Comparison of ENCODE assay signal across 12 cellular contexts in the genomic region with DNA sequence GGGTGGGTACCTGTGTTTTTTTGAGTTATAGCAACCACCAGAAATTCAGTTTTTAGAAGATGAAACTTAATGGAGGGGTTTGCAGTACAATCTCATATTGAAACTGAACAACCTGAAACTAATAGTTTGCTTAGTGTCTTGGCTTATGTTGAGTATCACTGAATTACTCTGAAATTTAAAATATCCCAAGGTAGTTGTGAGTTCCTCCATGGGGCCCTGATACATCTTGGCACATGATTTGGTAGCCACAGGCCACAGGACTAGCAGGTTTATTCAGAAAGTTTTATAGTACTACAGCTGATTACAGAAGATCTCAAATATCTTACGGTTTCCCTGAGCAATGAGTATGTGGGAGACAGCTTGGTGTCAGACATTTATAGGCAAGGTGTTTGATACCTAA. TPM values are rescaled to one million over a fixed set of nuclear protein-coding genes. Genes with fewer than 3 reads are reported as not detected.
A peak's percentile ranks its signal among the peaks of the same experiment; 100 is the strongest.
DNase-seq lines count a peak whose midpoint lies in the region; ATAC-seq and FAIRE-seq lines count a peak whose summit lies in the region.
"Had no signal": no experiment of that assay in that cellular context is flagged by ENCODE, and none has a peak within 500 bp of the region (broad histone marks: within the 10 kb centered on the region; RNA-seq: fewer than 3 reads in every experiment).

No MANE protein-coding gene starts in this region.

- H3K27me3 ChIP-seq in CD4-positive, alpha-beta memory T cell (ENCODE audit: insufficient read depth, low read length): no peaks in the 10 kb centered on the region
- H3K27me3 ChIP-seq: heart left ventricle, tibial nerve had no signal

- no peak for FAIRE-seq in GM19239 (lab: Jason Lieb, UNC)

- intact Hi-C loops in CD4-positive, alpha-beta memory T cell (cut with micrococcal nuclease): no loop called here

- no peaks in the 10 kb centered on the region for H3K9me3 Mint-ChIP-seq in CD4-positive, alpha-beta memory T cell

- H3K4me3 ChIP-seq in CD4-positive, alpha-beta memory T cell (ENCODE audit: low read length in 2 of 2): no peak overlapping the region
- H3K4me3 ChIP-seq: heart left ventricle, tibial nerve had no signal

- H3K4me1 ChIP-seq in CD4-positive, alpha-beta memory T cell (ENCODE audit: insufficient read depth, low read length): peaks cover 93% of the 10 kb centered on the region

- H3K36me3 Mint-ChIP-seq in CD4-positive, alpha-beta memory T cell: peaks cover 13 to 31% of the 10 kb centered on the region in 2 donors

- no peaks in the 10 kb centered on the region for H3K9me3 ChIP-seq in CD4-positive, alpha-beta memory T cell (ENCODE audit: control insufficient read depth in 1 of 2, low read length in 2 of 2)
- H3K9me3 ChIP-seq: heart left ventricle, tibial nerve had no signal

- H3K27me3 Mint-ChIP-seq in CD4-positive, alpha-beta memory T cell: no peaks in the 10 kb centered on the region

- no peaks in the 10 kb centered on the region for H3K36me3 ChIP-seq in CD4-positive, alpha-beta memory T cell (ENCODE audit: insufficient read depth, low read length)

- H3K4me3 Mint-ChIP-seq in CD4-positive, alpha-beta memory T cell: peak overlapping the region in 4 of 8 donors; percentile 2 to 44 (median 30)

- H3K27ac Mint-ChIP-seq in CD4-positive, alpha-beta memory T cell: peak overlapping the region in 5 of 7 donors; percentile 51 to 77 (median 53)

- H3K4me1 Mint-ChIP-seq in CD4-positive, alpha-beta memory T cell: peaks cover 40 to 86% (median 62%) of the 10 kb centered on the region in 4 donors

- ATAC-seq in GM19468 (IDR thresholded peaks at IDR 0.05; ENCODE audit: extremely low read depth, unreplicated experiment) (peak; percentile 46), HG03432 (IDR thresholded peaks at IDR 0.05; ENCODE audit: unreplicated experiment) (peak; percentile 76)
- ATAC-seq: heart left ventricle had no signal

- CTCF ChIA-PET in CD4-positive, alpha-beta memory T cell (lab: Charles Lee; ENCODE audit: partially characterized antibody): interaction anchor here (1.2 kb wide), 1 partner anchor 41 kb away, joined by 3 read pairs; no protein-coding TSS in a partner anchor

- POLR2A ChIA-PET in CD4-positive, alpha-beta memory T cell (lab: Charles Lee; ENCODE audit: partially characterized antibody): interaction anchor here (0.5 to 4.4 kb wide), 9 partner anchors 8 to 419 kb away, joined by 3 to 29 read pairs (median 4); partner anchors contain the start of genes ANKRD52, BAZ2A, NACA and PTGES3

- DNase-seq in CD4-positive, alpha-beta memory T cell: no peak
- peak; percentile 10 for DNase-seq in ecto neural progenitor cell (ENCODE audit: low spot score)
- DNase-seq in NCI-H82 (lab: John Stamatoyannopoulos, UW): no peak
- DNase-seq in GM19239 (ENCODE audit: insufficient read length, low spot score): no peak
- no peak for DNase-seq in NCI-H524 (lab: John Stamatoyannopoulos, UW)
- no peak for DNase-seq in NCI-H1105 (lab: John Stamatoyannopoulos, UW)
- DNase-seq: heart left ventricle, NCI-H1694, SHP77 had no signal

- H3K27ac ChIP-seq in CD4-positive, alpha-beta memory T cell (ENCODE audit: low read depth, low read length): no peak overlapping the region
- H3K27ac ChIP-seq: heart left ventricle, tibial nerve had no signal

RNA-seq across cellular contexts. Expression of gene PTGES3, which starts 10.4 kb away (rescaled TPM):
- total RNA-seq in CD4-positive, alpha-beta memory T cell: 100 to 1,000 TPM; 191 to 195 TPM
- polyA plus RNA-seq in CD4-positive, alpha-beta memory T cell: 100 to 1,000 TPM; 261 to 353 TPM

RNA-seq across cellular contexts. Expression of gene ATP5F1B, which starts 31.9 kb away (rescaled TPM):
- 100 to 1,000 TPM; 243 to 256 TPM for total RNA-seq in CD4-positive, alpha-beta memory T cell
- polyA plus RNA-seq in CD4-positive, alpha-beta memory T cell: 1,000 to 10,000 TPM in 1 of 2 donors, 100 to 1,000 TPM in 1; 771 to 1,156 TPM

RNA-seq across cellular contexts. Expression of gene NACA, which starts 47.4 kb away (rescaled TPM):
- total RNA-seq in CD4-positive, alpha-beta memory T cell: 1,000 to 10,000 TPM; 1,184 to 1,255 TPM
- 1,000 to 10,000 TPM; 1,025 to 1,184 TPM for polyA plus RNA-seq in CD4-positive, alpha-beta memory T cell

RNA-seq across cellular contexts. Expression of gene BAZ2A, which starts 47.6 kb away (rescaled TPM):
- total RNA-seq in CD4-positive, alpha-beta memory T cell: 100 to 1,000 TPM; 206 to 212 TPM
- polyA plus RNA-seq in CD4-positive, alpha-beta memory T cell: 10 to 100 TPM in 1 of 2 donors, 1 to 10 TPM in 1; 3.8 to 36.6 TPM
